In the genomic region with DNA sequence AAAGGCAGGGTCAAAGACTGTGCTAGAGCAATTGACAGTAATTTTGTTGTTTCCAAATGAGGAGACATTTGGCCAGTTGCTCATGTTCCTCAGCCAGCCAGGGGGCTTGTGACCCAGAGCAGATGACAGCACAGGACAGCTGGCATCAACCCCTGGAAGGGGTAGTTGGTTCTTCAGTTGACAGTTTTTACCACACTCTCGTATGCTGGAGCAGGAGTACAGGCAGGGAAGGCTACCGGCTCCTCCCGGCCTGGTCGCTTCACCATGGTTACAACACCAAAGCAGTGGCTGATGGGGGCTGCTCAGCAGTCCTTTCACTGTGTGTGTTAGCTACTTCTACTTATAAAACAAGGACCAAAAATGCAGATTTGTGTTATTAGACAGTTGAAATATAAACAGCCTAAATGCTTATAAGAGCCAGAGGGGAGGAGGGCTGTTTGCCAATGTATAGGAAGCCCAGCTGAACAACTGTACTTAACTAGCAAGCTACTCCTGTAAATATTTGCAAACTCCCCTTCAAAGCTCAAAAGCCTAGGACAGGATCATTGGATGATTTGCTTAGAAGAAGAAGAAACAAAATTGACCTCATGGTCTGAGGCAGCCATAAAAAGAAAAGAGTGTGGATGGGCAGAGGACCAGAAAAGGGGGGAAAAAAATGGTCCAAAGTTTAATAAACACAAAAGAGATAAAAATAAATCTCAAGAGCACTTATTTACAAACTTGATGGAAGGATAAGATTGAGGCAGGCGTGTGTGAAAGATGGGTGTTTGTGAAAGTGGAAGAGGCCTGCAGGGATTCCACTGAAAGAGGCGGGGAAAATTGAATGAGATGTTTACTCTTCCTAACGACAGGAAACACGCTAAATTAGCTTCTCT, we compare ENCODE assay signal across 15 cellular contexts. TPM values are rescaled to one million over a fixed set of nuclear protein-coding genes. Genes with fewer than 3 reads are reported as not detected.
DNase-seq lines count a peak whose midpoint lies in the region; ATAC-seq and TF ChIP-seq lines count a peak whose summit lies in the region.
"Had no signal": no experiment of that assay in that cellular context is flagged by ENCODE, and none has a peak within 500 bp of the region (broad histone marks: within the 10 kb centered on the region; RNA-seq: fewer than 3 reads in every experiment).

No MANE protein-coding gene starts in this region.

- no peak overlapping the region for H3K4me3 ChIP-seq in gastroesophageal sphincter
- no peak overlapping the region for H3K4me3 ChIP-seq in gastrocnemius medialis
- no peak overlapping the region for H3K4me3 ChIP-seq in breast epithelium
- H3K4me3 ChIP-seq in PC-9: no peak overlapping the region

- no peak for TF ChIP-seq EP300 in gastroesophageal sphincter (IDR thresholded peaks at IDR 0.05)

- H4K20me1 ChIP-seq in PC-9 (ENCODE audit: insufficient read depth): no peaks in the 10 kb centered on the region

- intact Hi-C loops in gastrocnemius medialis (cut with DNase I; ENCODE audit: low total_unique reads): no loop called here
- intact Hi-C loops in breast epithelium (cut with DNase I; ENCODE audit: low total_unique reads): no loop called here
- intact Hi-C loops in PC-9 (cut with micrococcal nuclease; ENCODE audit: unreplicated experiment): no loop called here

- no peak overlapping the region for H2AFZ ChIP-seq in PC-9

- H3K4me2 ChIP-seq in PC-9: no peak overlapping the region

- peaks cover 17% of the 10 kb centered on the region for H3K79me2 ChIP-seq in PC-9 (ENCODE audit: low read depth)

- H3K9me2 ChIP-seq in PC-9 (ENCODE audit: insufficient read depth): no peaks in the 10 kb centered on the region

- no peak for ATAC-seq in gastroesophageal sphincter
- ATAC-seq in gastrocnemius medialis: no peak
- no peak for ATAC-seq in GM21381 (IDR thresholded peaks at IDR 0.05; ENCODE audit: unreplicated experiment)

- H3F3A ChIP-seq in PC-9 (ENCODE audit: insufficient read depth, low read depth): no peaks in the 10 kb centered on the region

- in situ Hi-C loops in gastrocnemius medialis (cut with MboI; ENCODE audit: low sequenced_read_pairs in 4 of 4): no loop called here

- peaks cover 0 to 6% of the 10 kb centered on the region in 2 donors for H3K36me3 ChIP-seq in gastroesophageal sphincter
- peaks cover 0 to 5% of the 10 kb centered on the region in 2 donors for H3K36me3 ChIP-seq in gastrocnemius medialis
- no peaks in the 10 kb centered on the region for H3K36me3 ChIP-seq in breast epithelium
- peaks cover 24% of the 10 kb centered on the region; the same call in 1 of the 2 replicates for H3K36me3 ChIP-seq in PC-9 (ENCODE audit: low read depth)

- H3K27ac ChIP-seq in gastroesophageal sphincter (peak overlapping the region in 3 of 4 donors; percentile 21 to 76 (median 69)), gastrocnemius medialis (peak overlapping the region; percentile 13 to 51 (median 38)), breast epithelium (no peak overlapping the region), PC-9 (no peak overlapping the region)
- H3K27ac ChIP-seq: C4-2B had no signal

- CTCF ChIA-PET in PC-9 (lab: Charles Lee): no interaction called here

- 22 to 45% methylated on average over 8 of the region's 8 CpGs for WGBS in gastroesophageal sphincter (ENCODE audit: low coverage in 1 of 2), 2 donors

- H3K9me3 ChIP-seq in gastroesophageal sphincter: no peaks in the 10 kb centered on the region
- H3K9me3 ChIP-seq in gastrocnemius medialis: no peaks in the 10 kb centered on the region
- H3K9me3 ChIP-seq in breast epithelium: no peaks in the 10 kb centered on the region
- H3K9me3 ChIP-seq in PC-9 (ENCODE audit: insufficient read depth, low read depth): no peaks in the 10 kb centered on the region

- TF ChIP-seq CTCF in gastroesophageal sphincter (IDR thresholded peaks at IDR 0.05) (no peak), gastrocnemius medialis (IDR thresholded peaks at IDR 0.05 in 4 of 5, conservative IDR thresholded peaks at IDR 0.05 in 1 of 5) (no peak), breast epithelium (IDR thresholded peaks at IDR 0.05) (no peak), PC-9 (conservative IDR thresholded peaks at IDR 0.05) (no peak)

- no TSS peak for BruUV-seq in PC-9 (replicated peaks; lab: Mats Ljungman, UMichigan)

- H3K4me1 ChIP-seq in gastroesophageal sphincter (peaks cover 0 to 23% (median 8%) of the 10 kb centered on the region in 3 donors), gastrocnemius medialis (peaks cover 16 to 17% of the 10 kb centered on the region in 2 donors), breast epithelium (no peaks in the 10 kb centered on the region), PC-9 (replicated peaks; ENCODE audit: insufficient read depth) (no peaks in the 10 kb centered on the region)

- peak; percentile 33 for DNase-seq in HuH-7.5 (ENCODE audit: low spot score)
- DNase-seq in NCI-H69 (lab: John Stamatoyannopoulos, UW): peak; percentile 89
- no peak for DNase-seq in gastrocnemius medialis
- no peak for DNase-seq in breast epithelium (ENCODE audit: low spot score in 2 of 2)
- no peak for DNase-seq in occipital lobe (lab: John Stamatoyannopoulos, UW)
- no peak for DNase-seq in PC-9
- DNase-seq: activated CD4-positive, alpha-beta T cell treated with anti-CD3 and anti-CD28 coated beads for 4 hours; activated T-cell treated with anti-CD3 and anti-CD28 coated beads, Interleukin-2, amount 50 U/mL, for 48 hours; dermis blood vessel endothelial cell; Kasumi-1; NCI-H2227 treated with DMSO at 0.1 percent for 48 hours; stimulated activated CD4-positive, alpha-beta T cell treated with anti-CD3 and anti-CD28 coated beads, Interleukin-4, amount 100 ng/mL, for 1 hour had no signal

- no peaks in the 10 kb centered on the region for H3K27me3 ChIP-seq in gastroesophageal sphincter
- H3K27me3 ChIP-seq in gastrocnemius medialis: no peaks in the 10 kb centered on the region
- no peaks in the 10 kb centered on the region for H3K27me3 ChIP-seq in breast epithelium
- no peaks in the 10 kb centered on the region for H3K27me3 ChIP-seq in PC-9 (ENCODE audit: insufficient read depth, low read depth)

- POLR2A ChIA-PET in PC-9 (lab: Charles Lee; ENCODE audit: unreplicated experiment): interaction anchor here (0.6 kb wide), 1 partner anchor 53 kb away, joined by 5 read pairs; no protein-coding TSS in a partner anchor

- TF ChIP-seq POLR2A in gastroesophageal sphincter (IDR thresholded peaks at IDR 0.05) (no peak), gastrocnemius medialis (IDR thresholded peaks at IDR 0.05) (no peak), breast epithelium (IDR thresholded peaks at IDR 0.05) (no peak)

RNA-seq across cellular contexts. Expression of gene TGFB2, which starts 57.0 kb away (rescaled TPM):
- total RNA-seq in gastroesophageal sphincter: 1 to 10 TPM; 3.3 to 9.4 (median 6.8) TPM
- total RNA-seq in gastrocnemius medialis: 1 to 10 TPM in 1 of 4 donors, under 1 TPM in 3; 0.56 to 2.3 (median 0.86) TPM
- 10 to 100 TPM in 1 of 3 donors, 1 to 10 TPM in 2; 1.6 to 10.2 (median 9.5) TPM for total RNA-seq in breast epithelium
- 61.8 TPM for total RNA-seq in occipital lobe
- 65.7 and 74.3 TPM in 2 replicates for total RNA-seq in PC-9 (2021)

Comparison
In these comparisons a context has a peak if more than half of its experiments do, and no peak if none do; other contexts are left out.
1. DNase-seq: peak in HuH-7.5 (single experiment) and NCI-H69 (single experiment); none in gastrocnemius medialis (0 of 2), breast epithelium (0 of 2), occipital lobe (single experiment) and PC-9 (0 of 2).
2. H3K27ac ChIP-seq: peak in gastroesophageal sphincter (3 of 4) and gastrocnemius medialis (4 of 4); none in breast epithelium (0 of 2) and PC-9 (single experiment).